14 cellular contexts compared by ENCODE assay signal in genomic region chr6:56752534-56752933, GRCh38.
DNase-seq lines count a peak whose midpoint lies in the region; FAIRE-seq and TF ChIP-seq lines count a peak whose summit lies in the region.
"Had no signal": no experiment of that assay in that cellular context is flagged by ENCODE, and none has a peak within 500 bp of the region (broad histone marks: within the 10 kb centered on the region; RNA-seq: fewer than 3 reads in every experiment).

No MANE protein-coding gene starts in this region.

- DNase-seq in GM19239 (ENCODE audit: insufficient read length, low spot score) (no peak), HFFc6 (no peak), astrocyte (ENCODE audit: low read depth) (no peak), HK-2 (ENCODE audit: unreplicated experiment) (no peak), MV-4-11 (lab: John Stamatoyannopoulos, UW) (no peak)
- DNase-seq in activated effector memory CD4-positive, alpha-beta T cell treated with anti-CD3 and anti-CD28 coated beads, Interleukin-2, amount 50 U/mL, for 16 hours = no peak
- DNase-seq: KBM-7, NCI-H1048, NCI-H1436 treated with DMSO at 0.1 percent for 48 hours, NCI-H2081 had no signal

- H3K4me3 ChIP-seq in astrocyte (ENCODE audit: insufficient read depth, low read depth, low read length) (no peak overlapping the region), skeletal muscle satellite cell (ENCODE audit: low read length) (no peak overlapping the region)
- H3K4me3 ChIP-seq: A549, HAP-1 had no signal

- H3K36me3 ChIP-seq in astrocyte (ENCODE audit: insufficient read depth, low read length) (no peaks in the 10 kb centered on the region), skeletal muscle satellite cell (ENCODE audit: insufficient read depth, low read length) (no peaks in the 10 kb centered on the region)
- H3K36me3 ChIP-seq: HAP-1 had no signal

- TF ChIP-seq CTCF in HFFc6 (IDR thresholded peaks at IDR 0.05) = no peak
- TF ChIP-seq CTCF in astrocyte (IDR thresholded peaks at IDR 0.05; ENCODE audit: insufficient read depth, low read depth, low read length) = no peak

- H4K20me1 ChIP-seq in astrocyte (ENCODE audit: insufficient read depth, low read length) = peaks cover 28% of the 10 kb centered on the region

- H3K27me3 ChIP-seq in astrocyte (ENCODE audit: insufficient read depth, low read length) (no peaks in the 10 kb centered on the region), skeletal muscle satellite cell (ENCODE audit: control insufficient read depth, insufficient read depth, low read length) (no peaks in the 10 kb centered on the region)

- H3K27ac ChIP-seq in astrocyte (ENCODE audit: low read depth, low read length) = no peak overlapping the region
- H3K27ac ChIP-seq: C4-2B had no signal

- peaks cover 96% of the 10 kb centered on the region for H3K79me2 ChIP-seq in astrocyte (ENCODE audit: insufficient read depth, low read length)

- H3K36me3 Mint-ChIP-seq in HFFc6 (ENCODE audit: low read depth) (peaks cover 21% of the 10 kb centered on the region), astrocyte (ENCODE audit: low read depth, unreplicated experiment) (peaks cover 4% of the 10 kb centered on the region)

- peaks cover 4% of the 10 kb centered on the region; the same call in 1 of the 2 replicates for H3K27me3 Mint-ChIP-seq in HFFc6 (ENCODE audit: insufficient read depth)
- H3K27me3 Mint-ChIP-seq in astrocyte (ENCODE audit: low read depth, unreplicated experiment) = no peaks in the 10 kb centered on the region

- no peak overlapping the region for H2AFZ ChIP-seq in astrocyte (ENCODE audit: low read depth, low read length)

- H3K4me1 ChIP-seq in astrocyte (ENCODE audit: insufficient read depth, low read length) = peaks cover 53% of the 10 kb centered on the region
- H3K4me1 ChIP-seq in skeletal muscle satellite cell (ENCODE audit: control insufficient read depth, insufficient read depth, low read length) = peaks cover 68% of the 10 kb centered on the region

- no peak overlapping the region for H3K9ac ChIP-seq in astrocyte (ENCODE audit: low read length)
- no peak overlapping the region for H3K9ac ChIP-seq in skeletal muscle satellite cell (ENCODE audit: low read depth, low read length)

- H3K4me1 Mint-ChIP-seq in HFFc6 (ENCODE audit: low read depth) (peaks cover 99% of the 10 kb centered on the region), astrocyte (ENCODE audit: low read depth, unreplicated experiment) (peaks cover 80% of the 10 kb centered on the region)

- H3K27ac Mint-ChIP-seq in HFFc6 = peak overlapping the region; percentile 91; the same call in 1 of the 2 replicates
- no peak overlapping the region for H3K27ac Mint-ChIP-seq in astrocyte (ENCODE audit: unreplicated experiment)

- FAIRE-seq in GM19239 (lab: Jason Lieb, UNC) (peak; percentile 18), astrocyte (lab: Jason Lieb, UNC) (no peak)
- FAIRE-seq: A549 had no signal

- H3K9me3 Mint-ChIP-seq in HFFc6 (no peaks in the 10 kb centered on the region), astrocyte (ENCODE audit: unreplicated experiment) (no peaks in the 10 kb centered on the region)

- H3K9me3 ChIP-seq in astrocyte (ENCODE audit: insufficient read depth, low read depth, low read length) = no peaks in the 10 kb centered on the region
- H3K9me3 ChIP-seq in skeletal muscle satellite cell (replicated peaks; ENCODE audit: low read length) = no peaks in the 10 kb centered on the region
- H3K9me3 ChIP-seq: A549, HAP-1 had no signal

- H3K4me2 ChIP-seq in astrocyte (ENCODE audit: low read length) (peak overlapping the region; percentile 19), skeletal muscle satellite cell (ENCODE audit: low read length) (peak overlapping the region; percentile 1)

- H3K4me3 Mint-ChIP-seq in HFFc6 (peak overlapping the region; percentile 11), astrocyte (ENCODE audit: unreplicated experiment) (no peak overlapping the region)
